ENCODE assay signal across 9 cellular contexts in genomic region chr14:34980337-34980900, GRCh38. TPM values are rescaled to one million over a fixed set of nuclear protein-coding genes. Genes with fewer than 3 reads are reported as not detected.
A peak's percentile ranks its signal among the peaks of the same experiment; 100 is the strongest.
DNase-seq lines count a peak whose midpoint lies in the region; ATAC-seq and TF ChIP-seq lines count a peak whose summit lies in the region.
"Had no signal": no experiment of that assay in that cellular context is flagged by ENCODE, and none has a peak within 500 bp of the region (broad histone marks: within the 10 kb centered on the region; RNA-seq: fewer than 3 reads in every experiment).

No MANE protein-coding gene starts in this region.

- peak overlapping the region; percentile 90 for H2AFZ ChIP-seq in neuronal stem cell (ENCODE audit: low read length)

- H3K79me1 ChIP-seq in neuronal stem cell (ENCODE audit: low read depth, low read length): peaks cover 2% of the 10 kb centered on the region

- no peaks in the 10 kb centered on the region for H3K27me3 Mint-ChIP-seq in CD8-positive, alpha-beta memory T cell
- peaks cover 2% of the 10 kb centered on the region for H3K27me3 Mint-ChIP-seq in endodermal cell (ENCODE audit: insufficient read depth)

- no peaks in the 10 kb centered on the region for H3K36me3 ChIP-seq in CD8-positive, alpha-beta memory T cell (ENCODE audit: insufficient read depth, low read length)
- H3K36me3 ChIP-seq in endodermal cell (ENCODE audit: control insufficient read depth, insufficient read depth, low read length): peaks cover 3% of the 10 kb centered on the region
- no peaks in the 10 kb centered on the region for H3K36me3 ChIP-seq in neuronal stem cell (replicated peaks in 1 of 2; ENCODE audit: control insufficient read depth in 2 of 2, insufficient read depth in 2 of 2, low read length in 2 of 2)

- no peak overlapping the region for H2BK120ac ChIP-seq in neuronal stem cell (ENCODE audit: low read depth, low read length)

- no peaks in the 10 kb centered on the region for H3K9me3 Mint-ChIP-seq in CD8-positive, alpha-beta memory T cell
- no peaks in the 10 kb centered on the region for H3K9me3 Mint-ChIP-seq in endodermal cell

- 93 to 97% methylated on average over 10 to 11 of the region's 11 CpGs for WGBS in endodermal cell (ENCODE audit: insufficient coverage in 1 of 2, insufficient read length in 1 of 2), 2 experiments
- WGBS in neuronal stem cell (ENCODE audit: extremely low coverage in 2 of 2, insufficient read length in 2 of 2, insufficient replicate concordance in 1 of 2), 2 donors: no CpG with 5 or more reads among the region's 11 CpGs

- H2BK15ac ChIP-seq in neuronal stem cell (ENCODE audit: low read length): no peak overlapping the region

- peak overlapping the region in 1 of 8 donors; percentile 8 for H3K27ac Mint-ChIP-seq in CD8-positive, alpha-beta memory T cell
- H3K27ac Mint-ChIP-seq in endodermal cell: no peak overlapping the region

- no peak overlapping the region for H2BK5ac ChIP-seq in neuronal stem cell (ENCODE audit: low read length)

- H3K9ac ChIP-seq in endodermal cell (ENCODE audit: extremely low read depth, low read length, poor library complexity, severe bottlenecking) (peak overlapping the region; percentile 70), neuronal stem cell (ENCODE audit: low read depth, low read length, poor library complexity) (no peak overlapping the region)

- ATAC-seq in HG03196 (IDR thresholded peaks at IDR 0.05; ENCODE audit: unreplicated experiment): no peak
- ATAC-seq in HG03139 (IDR thresholded peaks at IDR 0.05; ENCODE audit: unreplicated experiment): no peak

- H3K4me2 ChIP-seq in neuronal stem cell (ENCODE audit: insufficient read depth, low read length, poor library complexity, severe bottlenecking): no peak overlapping the region

- H3K4ac ChIP-seq in neuronal stem cell (ENCODE audit: low read length): no peak overlapping the region

- no peak overlapping the region for H4K8ac ChIP-seq in neuronal stem cell (ENCODE audit: low read depth, low read length)

- H3K27me3 ChIP-seq in CD8-positive, alpha-beta memory T cell (ENCODE audit: insufficient read depth, low read length, poor library complexity, severe bottlenecking): no peaks in the 10 kb centered on the region
- H3K27me3 ChIP-seq in endodermal cell (ENCODE audit: control insufficient read depth, insufficient read depth, low read length, poor library complexity, severe bottlenecking): no peaks in the 10 kb centered on the region
- H3K27me3 ChIP-seq in neuronal stem cell (ENCODE audit: control insufficient read depth in 3 of 3, insufficient read depth in 3 of 3, low read depth in 1 of 3, low read length in 3 of 3): no peaks in the 10 kb centered on the region

- H3K4me1 Mint-ChIP-seq in CD8-positive, alpha-beta memory T cell: peaks cover 10 to 16% (median 15%) of the 10 kb centered on the region in 3 donors
- H3K4me1 Mint-ChIP-seq in endodermal cell: peaks cover 7% of the 10 kb centered on the region

- peak overlapping the region in 5 of 7 donors; percentile 4 to 76 (median 32) for H3K4me3 Mint-ChIP-seq in CD8-positive, alpha-beta memory T cell
- H3K4me3 Mint-ChIP-seq in endodermal cell: no peak overlapping the region

- no peak for DNase-seq in CD8-positive, alpha-beta memory T cell
- peak; percentile 1 for DNase-seq in NAMALWA (ENCODE audit: low spot score)
- DNase-seq in endodermal cell: no peak
- DNase-seq in neuronal stem cell (ENCODE audit: low spot score): no peak
- DNase-seq in NCI-H446 (lab: John Stamatoyannopoulos, UW): no peak
- no peak for DNase-seq in NCI-H1694 treated with DMSO at 0.1 percent for 48 hours (lab: John Stamatoyannopoulos, UW)
- DNase-seq: activated T-cell treated with anti-CD3 and anti-CD28 coated beads for 4 hours had no signal

- H4K91ac ChIP-seq in neuronal stem cell (ENCODE audit: low read depth, low read length, poor library complexity): no peak overlapping the region

- H3K27ac ChIP-seq in CD8-positive, alpha-beta memory T cell (ENCODE audit: low read depth, low read length): no peak overlapping the region
- H3K27ac ChIP-seq in endodermal cell (ENCODE audit: low read depth, low read length) (no peak overlapping the region), neuronal stem cell (replicated peaks; ENCODE audit: low read length) (no peak overlapping the region)

- no peak overlapping the region for H3K18ac ChIP-seq in neuronal stem cell (ENCODE audit: low read length)

- H3K9me3 ChIP-seq in CD8-positive, alpha-beta memory T cell (ENCODE audit: low read length): no peaks in the 10 kb centered on the region
- H3K9me3 ChIP-seq in endodermal cell (ENCODE audit: control insufficient read depth, low read length): no peaks in the 10 kb centered on the region
- H3K9me3 ChIP-seq in neuronal stem cell (replicated peaks in 1 of 2; ENCODE audit: control insufficient read depth in 2 of 2, insufficient read depth in 1 of 2, low read depth in 1 of 2, low read length in 2 of 2): no peaks in the 10 kb centered on the region

- peaks cover 0 to 21% (median 3%) of the 10 kb centered on the region in 3 donors for H3K36me3 Mint-ChIP-seq in CD8-positive, alpha-beta memory T cell
- peaks cover 3% of the 10 kb centered on the region for H3K36me3 Mint-ChIP-seq in endodermal cell (ENCODE audit: low read depth)

- POLR2A ChIA-PET in CD8-positive, alpha-beta memory T cell (lab: Charles Lee): interaction anchor here (0.8 to 5.0 kb wide), 4 partner anchors 50 to 142 kb away, joined by 5 to 64 read pairs (median 32); partner anchors contain the start of genes BAZ1A, FAM177A1 and PRORP

- peaks cover 37% of the 10 kb centered on the region for H3K4me1 ChIP-seq in CD8-positive, alpha-beta memory T cell (ENCODE audit: insufficient read depth, low read length)
- H3K4me1 ChIP-seq in endodermal cell (ENCODE audit: control insufficient read depth, insufficient read depth, low read length) (no peaks in the 10 kb centered on the region), neuronal stem cell (ENCODE audit: control insufficient read depth in 2 of 2, insufficient read depth in 1 of 2, low read depth in 1 of 2, low read length in 2 of 2) (peaks cover 5 to 9% of the 10 kb centered on the region in 2 donors)

- no peak overlapping the region for H2AK5ac ChIP-seq in neuronal stem cell (ENCODE audit: low read depth, low read length)

- H3K14ac ChIP-seq in neuronal stem cell (ENCODE audit: low read length): no peak overlapping the region

- peak overlapping the region; percentile 99 for H3K4me3 ChIP-seq in CD8-positive, alpha-beta memory T cell (ENCODE audit: low read length)
- H3K4me3 ChIP-seq in endodermal cell (ENCODE audit: low read length) (peak overlapping the region; percentile 97), neuronal stem cell (ENCODE audit: low read length in 2 of 2) (peak overlapping the region in 1 of 2 donors; percentile 66)

- TF ChIP-seq CTCF in endodermal cell (conservative IDR thresholded peaks at IDR 0.05): no peak

- no peak overlapping the region for H3K23ac ChIP-seq in neuronal stem cell (ENCODE audit: low read depth, low read length, poor library complexity)

- CTCF ChIA-PET in CD8-positive, alpha-beta memory T cell (lab: Charles Lee): interaction anchor here (0.6 to 2.4 kb wide), 10 partner anchors 13 to 437 kb away, joined by 3 to 9 read pairs (median 4); partner anchors contain the start of genes BAZ1A and FAM177A1

- no peak overlapping the region for H2BK12ac ChIP-seq in neuronal stem cell (ENCODE audit: low read length)

RNA-seq across cellular contexts. Expression of gene SRP54, which starts 2.4 kb away (rescaled TPM):
- total RNA-seq in CD8-positive, alpha-beta memory T cell: 10 to 100 TPM; 76.2 to 76.5 TPM
- polyA plus RNA-seq in CD8-positive, alpha-beta memory T cell: 34.5 TPM
- total RNA-seq in endodermal cell: 10 to 100 TPM; 58.3 to 80.3 TPM
- 49.2 TPM for polyA plus RNA-seq in endodermal cell (2013, experiment 1 of 2)
- 45.7 TPM for polyA plus RNA-seq in endodermal cell (2013, experiment 2 of 2)
- 49.6 TPM for polyA plus RNA-seq in neuronal stem cell (2013, experiment 1 of 2)
- 50.2 TPM for polyA plus RNA-seq in neuronal stem cell (2013, experiment 2 of 2)
